Comparison of ENCODE assay signal across 24 cellular contexts in genomic region chr13:85935868-85936467, GRCh38.
"Had no signal": no experiment of that assay in that cellular context is flagged by ENCODE, and none has a peak within 500 bp of the region (broad histone marks: within the 10 kb centered on the region; RNA-seq: fewer than 3 reads in every experiment).

No MANE protein-coding gene starts in this region.

- H3K36me3 Mint-ChIP-seq: stimulated activated naive B cell treated with anti-CD40 and anti-IgM and Interleukin-4, amounts not matched to agents 10 μg/mL and 1 μg/mL and 100 μg/mL, for 72 hours had no signal

- H2AFZ ChIP-seq: hepatocyte had no signal

- H3K4me3 Mint-ChIP-seq: immature natural killer cell; natural killer cell; stimulated activated naive B cell treated with anti-CD40 and anti-IgM and Interleukin-4, amounts not matched to agents 10 μg/mL and 1 μg/mL and 100 μg/mL, for 72 hours; stimulated activated naive CD8-positive, alpha-beta T cell treated with anti-CD3 and anti-CD28 coated beads, Interleukin-15, Interleukin-2, amounts not matched to agents 100 ng/mL and 50 ng/mL, for 24 hours had no signal

- H3K4me1 ChIP-seq: esophagus muscularis mucosa, foreskin keratinocyte, gastroesophageal sphincter, heart left ventricle, lower lobe of right lung, pancreas, right lobe of liver, tibial nerve, upper lobe of left lung had no signal

- H3K36me3 ChIP-seq: esophagus muscularis mucosa, gastroesophageal sphincter, heart left ventricle, lower lobe of right lung, pancreas, right lobe of liver, thoracic aorta, tibial nerve, upper lobe of left lung had no signal

- DNase-seq: dermis blood vessel endothelial cell; effector memory CD4-positive, alpha-beta T cell; heart left ventricle; immature natural killer cell; islet precursor cell; kidney glomerular epithelial cell; left ventricle myocardium superior; lower lobe of right lung; natural killer cell; pancreas; right lobe of liver; small intestine; stimulated activated CD4-positive, alpha-beta T cell treated with anti-CD3 and anti-CD28 coated beads, Interleukin-15, amount 100 ng/mL, for 24 hours; stimulated activated CD4-positive, alpha-beta T cell treated with anti-CD3 and anti-CD28 coated beads, Interleukin-2, amount 100 ng/mL, for 48 hours; stimulated activated naive B cell treated with anti-CD40 and anti-IgM and Interleukin-4, amounts not matched to agents 10 μg/mL and 1 μg/mL and 100 μg/mL, for 72 hours; upper lobe of left lung had no signal

- H3K4me3 ChIP-seq: coronary artery, esophagus muscularis mucosa, gastroesophageal sphincter, heart left ventricle, hepatocyte, lower lobe of right lung, pancreas, right lobe of liver, thoracic aorta, tibial nerve, upper lobe of left lung had no signal

- H3K27ac Mint-ChIP-seq: immature natural killer cell; natural killer cell; stimulated activated naive B cell treated with anti-CD40 and anti-IgM and Interleukin-4, amounts not matched to agents 10 μg/mL and 1 μg/mL and 100 μg/mL, for 72 hours; stimulated activated naive CD8-positive, alpha-beta T cell treated with anti-CD3 and anti-CD28 coated beads, Interleukin-15, Interleukin-2, amounts not matched to agents 100 ng/mL and 50 ng/mL, for 24 hours had no signal

- H3K4me1 Mint-ChIP-seq: immature natural killer cell; natural killer cell; stimulated activated naive B cell treated with anti-CD40 and anti-IgM and Interleukin-4, amounts not matched to agents 10 μg/mL and 1 μg/mL and 100 μg/mL, for 72 hours had no signal

- H3K4me2 ChIP-seq: hepatocyte had no signal

- H3K27me3 Mint-ChIP-seq: stimulated activated naive B cell treated with anti-CD40 and anti-IgM and Interleukin-4, amounts not matched to agents 10 μg/mL and 1 μg/mL and 100 μg/mL, for 72 hours; stimulated activated naive CD8-positive, alpha-beta T cell treated with anti-CD3 and anti-CD28 coated beads, Interleukin-15, Interleukin-2, amounts not matched to agents 100 ng/mL and 50 ng/mL, for 24 hours had no signal

- H3K27ac ChIP-seq: coronary artery, esophagus muscularis mucosa, foreskin keratinocyte, gastroesophageal sphincter, heart left ventricle, hepatocyte, lower lobe of right lung, pancreas, right lobe of liver, thoracic aorta, tibial nerve, upper lobe of left lung had no signal

- ATAC-seq: foreskin keratinocyte; gastroesophageal sphincter; heart left ventricle; left ventricle myocardium superior; lower lobe of right lung; natural killer cell; pancreas; right lobe of liver; stimulated activated naive B cell treated with anti-CD40 and anti-IgM and Interleukin-4, amounts not matched to agents 10 μg/mL and 1 μg/mL and 100 μg/mL, for 72 hours had no signal

- H3K79me2 ChIP-seq: hepatocyte had no signal

- H3K27me3 ChIP-seq: esophagus muscularis mucosa, foreskin keratinocyte, gastroesophageal sphincter, heart left ventricle, hepatocyte, pancreas, right lobe of liver, tibial nerve, upper lobe of left lung had no signal
